ENCODE assay signal across 8 cellular contexts in the genomic region with DNA sequence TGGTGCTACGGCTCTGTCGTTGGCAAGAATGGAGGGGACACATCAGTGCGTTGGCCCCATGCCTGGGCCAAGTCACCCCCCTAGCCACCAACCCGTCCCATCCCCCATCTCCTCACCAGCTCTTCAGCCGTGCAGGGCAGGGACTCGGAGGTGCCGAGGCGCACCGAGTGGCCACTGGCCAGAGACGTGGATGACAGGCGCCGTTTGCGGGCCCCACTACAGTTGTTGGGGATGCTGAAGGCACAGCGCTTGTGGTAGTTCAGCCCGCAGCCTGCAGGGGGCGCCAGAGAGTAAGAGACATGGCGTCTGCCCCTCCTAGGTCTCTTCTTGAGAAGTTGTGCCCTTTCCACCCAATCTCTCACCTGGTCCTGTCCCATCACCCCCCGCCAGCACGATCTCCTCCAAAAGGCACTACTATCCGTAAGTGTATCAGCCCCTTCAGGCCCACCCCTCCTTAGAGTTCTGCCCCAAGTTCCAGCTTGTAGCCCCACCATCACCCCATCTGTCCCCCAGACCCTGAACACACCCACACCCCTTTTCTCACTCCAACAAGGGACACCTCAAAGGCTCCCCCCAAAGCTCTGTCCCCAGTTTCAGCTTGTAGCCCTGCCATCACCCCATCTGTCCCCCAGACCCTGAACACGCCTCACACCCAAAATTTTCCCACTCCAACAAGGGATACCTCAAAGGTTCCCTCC. TPM values are rescaled to one million over a fixed set of nuclear protein-coding genes. Genes with fewer than 3 reads are reported as not detected.
DNase-seq lines count a peak whose midpoint lies in the region; ATAC-seq and TF ChIP-seq lines count a peak whose summit lies in the region.

No MANE protein-coding gene starts in this region.

- POLR2A ChIA-PET in BJ (lab: Charles Lee) = no interaction called here

- no peak for ATAC-seq in GM18907 (IDR thresholded peaks at IDR 0.05; ENCODE audit: unreplicated experiment)

- peaks cover 18% of the 10 kb centered on the region for H3K36me3 ChIP-seq in BJ (ENCODE audit: control insufficient read depth, insufficient read depth, low read length)

- no peaks in the 10 kb centered on the region for H3K27me3 ChIP-seq in BJ (ENCODE audit: control insufficient read depth, insufficient read depth, low read length)

- TF ChIP-seq CTCF in BJ (IDR thresholded peaks at IDR 0.05; ENCODE audit: insufficient read depth, low read depth, low read length) = peak; percentile 93
- TF ChIP-seq CTCF in HFF-Myc (IDR thresholded peaks at IDR 0.05; ENCODE audit: low read depth, low read length, missing control alignments) = peak; percentile 96

- CTCF ChIA-PET in BJ (lab: Yijun Ruan, JAX) = interaction anchor here (0.6 to 3.9 kb wide), 25 partner anchors 9 to 486 kb away, joined by 3 to 60 read pairs (median 5); partner anchors contain the start of genes DACT3 and PTGIR

- H3K4me3 ChIP-seq in BJ (ENCODE audit: low read depth, low read length) (no peak overlapping the region), HFF-Myc (replicated peaks; ENCODE audit: low read depth, low read length) (no peak overlapping the region)

- DNase-seq in BJ (ENCODE audit: low read depth) (no peak), HFF-Myc (ENCODE audit: extremely low read depth, low read depth) (no peak), T-helper 1 cell (peak; percentile 62 to 87 (median 71)), hypothalamus (lab: John Stamatoyannopoulos, UW) (peak in 35 of 51 donors; percentile 5 to 75 (median 34)), NCI-H524 (lab: John Stamatoyannopoulos, UW) (no peak)
- peak; percentile 79 for DNase-seq in activated naive CD8-positive, alpha-beta T cell treated with anti-CD3 and anti-CD28 coated beads, Interleukin-2, amount 50 U/mL, for 16 hours (ENCODE audit: low read depth, low spot score)
- DNase-seq in stimulated activated CD4-positive, alpha-beta T cell treated with anti-CD3 and anti-CD28 coated beads, Interleukin-1b, Interleukin-23, amount 100 ng/mL, for 1 hour (ENCODE audit: low read depth in 2 of 2) = peak; percentile 80 to 97

RNA-seq across cellular contexts. Expression of gene PRKD2, which starts 12.4 kb away (rescaled TPM):
- 11.4 and 19.4 TPM in 2 replicates for polyA plus RNA-seq in BJ (2011; rRNA removed)
- 16.8 and 22.1 TPM in 2 replicates for polyA minus RNA-seq in BJ (2011; rRNA and poly(A)+ RNA removed)

RNA-seq across cellular contexts. Expression of gene FKRP, which starts 41.3 kb away (rescaled TPM):
- 12.6 and 15.1 TPM in 2 replicates for polyA plus RNA-seq in BJ (2011; rRNA removed)
- 4.5 and 5.4 TPM in 2 replicates for polyA minus RNA-seq in BJ (2011; rRNA and poly(A)+ RNA removed)

RNA-seq across cellular contexts. Expression of gene STRN4, which starts 41.7 kb away (rescaled TPM):
- polyA plus RNA-seq in BJ (2011; rRNA removed) = 40.5 and 78.6 TPM in 2 replicates
- 57.7 and 65.0 TPM in 2 replicates for polyA minus RNA-seq in BJ (2011; rRNA and poly(A)+ RNA removed)

RNA-seq across cellular contexts. Expression of gene DACT3, which starts 43.5 kb away (rescaled TPM):
- polyA plus RNA-seq in BJ (2011; rRNA removed) = 6.2 and 7.1 TPM in 2 replicates
- polyA minus RNA-seq in BJ (2011; rRNA and poly(A)+ RNA removed) = 4.1 and 5.5 TPM in 2 replicates

Comparison
In these comparisons a context has a peak if more than half of its experiments do, and no peak if none do; other contexts are left out.
1. DNase-seq: peak in T-helper 1 cell (5 of 5), activated naive CD8-positive, alpha-beta T cell treated with anti-CD3 and anti-CD28 coated beads, Interleukin-2, amount 50 U/mL, for 16 hours (single experiment), hypothalamus (35 of 51) and stimulated activated CD4-positive, alpha-beta T cell treated with anti-CD3 and anti-CD28 coated beads, Interleukin-1b, Interleukin-23, amount 100 ng/mL, for 1 hour (2 of 2); none in BJ (single experiment), HFF-Myc (single experiment) and NCI-H524 (0 of 2).